ENCODE assay signal across 23 cellular contexts in genomic region chr1:3318329-3318728, GRCh38.
"Had no signal": no experiment of that assay in that cellular context is flagged by ENCODE, and none has a peak within 500 bp of the region (broad histone marks: within the 10 kb centered on the region; RNA-seq: fewer than 3 reads in every experiment).

No MANE protein-coding gene starts in this region.

- DNase-seq: cerebellar nuclear complex; dermis blood vessel endothelial cell; effector CD4-positive, alpha-beta T cell; gastrocnemius medialis; heart right ventricle; hypothalamus; left ventricle myocardium inferior; lower lobe of right lung; small intestine; stimulated activated CD4-positive, alpha-beta T cell treated with anti-CD3 and anti-CD28 coated beads, Interleukin-2, amount 100 ng/mL, for 48 hours; stimulated activated naive CD8-positive, alpha-beta T cell treated with anti-CD3 and anti-CD28 coated beads, Interleukin-15, Interleukin-2, amounts not matched to agents 100 U/mL and 50 U/mL, for 24 hours; thyroid gland; upper lobe of left lung had no signal

- H3K4me3 Mint-ChIP-seq: memory B cell, mesothelial cell of epicardium had no signal

- H3K4me3 ChIP-seq: esophagus muscularis mucosa, gastrocnemius medialis, heart right ventricle, left ventricle myocardium inferior, lower lobe of right lung, right atrium auricular region, suprapubic skin, thyroid gland, upper lobe of left lung, vagina had no signal

- H3K36me3 Mint-ChIP-seq: memory B cell, mesothelial cell of epicardium had no signal

- H3K36me3 ChIP-seq: esophagus muscularis mucosa, gastrocnemius medialis, heart right ventricle, left ventricle myocardium inferior, lower lobe of right lung, right atrium auricular region, suprapubic skin, thyroid gland, upper lobe of left lung, vagina had no signal

- H3K27me3 ChIP-seq: right atrium auricular region, thyroid gland, vagina had no signal

- FAIRE-seq: colon, endometrium, keratinocyte, small intestine had no signal

- H3K9me3 ChIP-seq: esophagus muscularis mucosa, gastrocnemius medialis, lower lobe of right lung, right atrium auricular region, suprapubic skin, thyroid gland, upper lobe of left lung, vagina had no signal

- H3K27ac Mint-ChIP-seq: memory B cell, mesothelial cell of epicardium had no signal

- H3K9me3 Mint-ChIP-seq: mesothelial cell of epicardium had no signal

- ATAC-seq: gastrocnemius medialis; heart right ventricle; lower lobe of right lung; stimulated activated naive CD8-positive, alpha-beta T cell treated with anti-CD3 and anti-CD28 coated beads, Interleukin-15, Interleukin-2, amounts not matched to agents 100 U/mL and 50 U/mL, for 24 hours had no signal

- H3K27me3 Mint-ChIP-seq: memory B cell had no signal

- H3K27ac ChIP-seq: epithelial cell of prostate, esophagus muscularis mucosa, gastrocnemius medialis, heart right ventricle, left ventricle myocardium inferior, lower lobe of right lung, right atrium auricular region, suprapubic skin, thyroid gland, upper lobe of left lung, vagina had no signal
